Comparison of ENCODE assay signal across 9 cellular contexts in genomic region chr11:55793321-55793720, GRCh38. TPM values are rescaled to one million over a fixed set of nuclear protein-coding genes. Genes with fewer than 3 reads are reported as not detected.
"Had no signal": no experiment of that assay in that cellular context is flagged by ENCODE, and none has a peak within 500 bp of the region (broad histone marks: within the 10 kb centered on the region; RNA-seq: fewer than 3 reads in every experiment).

No MANE protein-coding gene starts in this region.

- DNase-seq: GM23248, GOT3, H7, H9, HCEC 1CT, HFFc6 had no signal

RNA-seq across cellular contexts. Expression of gene OR5D14, which starts 2.0 kb away (rescaled TPM):
- total RNA-seq: GM23248, GM23338, H1, H4, H7, H9, HFFc6 had no signal
- polyA plus RNA-seq: GM23248, GM23338, H1 had no signal

RNA-seq across cellular contexts. Expression of gene OR5L1, which starts 17.8 kb away (rescaled TPM):
- total RNA-seq: GM23248, GM23338, H1, H4, H7, H9, HFFc6 had no signal
- polyA plus RNA-seq: GM23248, GM23338, H1 had no signal

RNA-seq across cellular contexts. Expression of gene OR5D13, which starts 20.1 kb away (rescaled TPM):
- total RNA-seq: GM23248, GM23338, H1, H4, H7, H9, HFFc6 had no signal
- polyA plus RNA-seq: GM23248, GM23338, H1 had no signal

RNA-seq across cellular contexts. Expression of gene OR5D18, which starts 26.1 kb away (rescaled TPM):
- total RNA-seq: GM23248, GM23338, H1, H4, H7, H9, HFFc6 had no signal
- polyA plus RNA-seq: GM23248, GM23338, H1 had no signal

RNA-seq across cellular contexts. Expression of gene OR5L2, which starts 33.7 kb away (rescaled TPM):
- total RNA-seq: GM23248, GM23338, H1, H4, H7, H9, HFFc6 had no signal
- polyA plus RNA-seq: GM23248, GM23338, H1 had no signal
